9 cellular contexts compared by ENCODE assay signal in the genomic region with DNA sequence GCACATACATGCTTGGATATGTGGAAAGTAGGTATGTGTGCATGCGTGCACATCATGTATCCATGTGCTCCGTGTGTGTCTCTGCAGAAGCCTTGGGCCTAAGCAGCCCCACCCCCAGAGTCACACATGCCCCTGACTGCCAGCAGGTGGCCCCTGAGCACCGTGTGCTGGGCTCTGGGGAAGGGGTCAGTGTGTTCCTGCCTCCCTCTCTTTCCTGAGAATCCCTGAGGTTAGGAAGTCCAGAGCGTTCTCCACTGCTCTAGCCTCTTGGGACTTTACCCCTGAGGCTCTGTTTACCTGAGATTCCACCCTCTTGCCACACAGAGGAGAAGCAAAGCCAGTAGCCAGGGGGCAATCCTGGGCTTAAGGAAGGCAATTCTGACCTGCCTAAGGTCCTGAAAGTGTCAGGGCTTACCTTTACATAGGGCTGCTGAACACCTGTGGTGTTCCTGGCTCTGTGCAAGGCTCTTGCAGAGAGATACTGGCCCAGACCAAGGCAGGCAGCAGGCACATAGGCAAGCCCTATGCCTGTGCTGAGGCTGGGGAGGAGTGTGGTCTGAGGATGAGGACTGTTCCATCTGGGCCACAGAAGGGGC.
DNase-seq lines count a peak whose midpoint lies in the region; ATAC-seq and TF ChIP-seq lines count a peak whose summit lies in the region.
"Had no signal": no experiment of that assay in that cellular context is flagged by ENCODE, and none has a peak within 500 bp of the region (broad histone marks: within the 10 kb centered on the region; RNA-seq: fewer than 3 reads in every experiment).

No MANE protein-coding gene starts in this region.

- no peak overlapping the region for H3K27ac Mint-ChIP-seq in activated CD4-positive, alpha-beta T cell treated with anti-CD3 and anti-CD28 coated beads for 36 hours
- no peak overlapping the region for H3K27ac Mint-ChIP-seq in activated CD4-positive, alpha-beta T cell treated with anti-CD3 and anti-CD28 coated beads, Interleukin-2, amount 10 ng/mL, durations not matched to agents 7 days and 5 days
- H3K27ac Mint-ChIP-seq in mesothelial cell of epicardium = no peak overlapping the region
- H3K27ac Mint-ChIP-seq: activated naive CD4-positive, alpha-beta T cell treated with anti-CD3 and anti-CD28 coated beads, Interleukin-2, amount 50 U/mL, for 24 hours had no signal

- H3K27me3 ChIP-seq in dorsolateral prefrontal cortex (no peaks in the 10 kb centered on the region), tibial artery (no peaks in the 10 kb centered on the region)

- intact Hi-C loops in activated CD4-positive, alpha-beta T cell treated with anti-CD3 and anti-CD28 coated beads for 36 hours (cut with DNase I, micrococcal nuclease) = loop anchor here in 1 of 2 experiments (5.0 kb wide), 1 partner anchor 1271 kb away; no protein-coding TSS in a partner anchor
- intact Hi-C loops in dorsolateral prefrontal cortex (cut with DNase I) = loop anchor here in 1 of 2 donors (10.0 kb wide), 2 partner anchors 383 to 1273 kb away; no protein-coding TSS in a partner anchor
- intact Hi-C loops in tibial artery (cut with DNase I; ENCODE audit: low total_unique reads) = no loop called here

- no peaks in the 10 kb centered on the region for H3K4me1 ChIP-seq in tibial artery

- no peaks in the 10 kb centered on the region for H3K9me3 Mint-ChIP-seq in activated CD4-positive, alpha-beta T cell treated with anti-CD3 and anti-CD28 coated beads for 36 hours (ENCODE audit: low read depth)
- H3K9me3 Mint-ChIP-seq in activated CD4-positive, alpha-beta T cell treated with anti-CD3 and anti-CD28 coated beads, Interleukin-2, amount 10 ng/mL, durations not matched to agents 7 days and 5 days = no peaks in the 10 kb centered on the region
- peaks cover 36% of the 10 kb centered on the region for H3K9me3 Mint-ChIP-seq in mesothelial cell of epicardium
- H3K9me3 Mint-ChIP-seq: activated naive CD4-positive, alpha-beta T cell treated with anti-CD3 and anti-CD28 coated beads, Interleukin-2, amount 50 U/mL, for 24 hours had no signal

- POLR2A ChIA-PET in activated CD4-positive, alpha-beta T cell treated with anti-CD3 and anti-CD28 coated beads for 36 hours (lab: Charles Lee) = no interaction called here
- POLR2A ChIA-PET in activated CD4-positive, alpha-beta T cell treated with anti-CD3 and anti-CD28 coated beads, Interleukin-2, amount 10 ng/mL, durations not matched to agents 7 days and 5 days (lab: Charles Lee) = no interaction called here

- TF ChIP-seq CTCF in dorsolateral prefrontal cortex (IDR thresholded peaks at IDR 0.05 in 54 of 56, conservative IDR thresholded peaks at IDR 0.05 in 2 of 56; ENCODE audit: low read depth in 1 of 56, partially characterized antibody in 56 of 56) (peak; percentile 25 to 91 (median 76)), mesothelial cell of epicardium (IDR thresholded peaks at IDR 0.05; ENCODE audit: unreplicated experiment) (peak; percentile 73), tibial artery (IDR thresholded peaks at IDR 0.05) (no peak)

- H3K36me3 Mint-ChIP-seq in activated CD4-positive, alpha-beta T cell treated with anti-CD3 and anti-CD28 coated beads for 36 hours (ENCODE audit: low read depth) = no peaks in the 10 kb centered on the region
- no peaks in the 10 kb centered on the region for H3K36me3 Mint-ChIP-seq in activated CD4-positive, alpha-beta T cell treated with anti-CD3 and anti-CD28 coated beads, Interleukin-2, amount 10 ng/mL, durations not matched to agents 7 days and 5 days (ENCODE audit: low read depth)
- H3K36me3 Mint-ChIP-seq in mesothelial cell of epicardium = peaks cover 4% of the 10 kb centered on the region
- H3K36me3 Mint-ChIP-seq: activated naive CD4-positive, alpha-beta T cell treated with anti-CD3 and anti-CD28 coated beads, Interleukin-2, amount 50 U/mL, for 24 hours had no signal

- H3K9me3 ChIP-seq in tibial artery = no peaks in the 10 kb centered on the region

- CTCF ChIA-PET in activated CD4-positive, alpha-beta T cell treated with anti-CD3 and anti-CD28 coated beads for 36 hours (lab: Charles Lee) = no interaction called here
- CTCF ChIA-PET in activated CD4-positive, alpha-beta T cell treated with anti-CD3 and anti-CD28 coated beads, Interleukin-2, amount 10 ng/mL, durations not matched to agents 7 days and 5 days (lab: Charles Lee) = no interaction called here

- DNase-seq in activated CD4-positive, alpha-beta T cell treated with anti-CD3 and anti-CD28 coated beads for 36 hours = peak; percentile 27
- no peak for DNase-seq in activated CD4-positive, alpha-beta T cell treated with anti-CD3 and anti-CD28 coated beads, Interleukin-2, amount 10 ng/mL, durations not matched to agents 7 days and 5 days
- DNase-seq in NCI-H526 treated with DMSO at 0.1 percent for 48 hours (lab: John Stamatoyannopoulos, UW) (peak; percentile 33), dorsolateral prefrontal cortex (peak in 6 of 10 donors; percentile 31 to 71 (median 48)), mesothelial cell of epicardium (ENCODE audit: low spot score in 2 of 2, unreplicated experiment in 2 of 2) (peak; percentile 35 to 68), NCI-H128 (lab: John Stamatoyannopoulos, UW; ENCODE audit: unreplicated experiment) (no peak), tibial artery (no peak)

- no peak overlapping the region for H3K4me3 ChIP-seq in dorsolateral prefrontal cortex
- H3K4me3 ChIP-seq in tibial artery = no peak overlapping the region

- H3K36me3 ChIP-seq in tibial artery = no peaks in the 10 kb centered on the region

- H3K4me3 Mint-ChIP-seq in activated CD4-positive, alpha-beta T cell treated with anti-CD3 and anti-CD28 coated beads for 36 hours = no peak overlapping the region
- no peak overlapping the region for H3K4me3 Mint-ChIP-seq in activated CD4-positive, alpha-beta T cell treated with anti-CD3 and anti-CD28 coated beads, Interleukin-2, amount 10 ng/mL, durations not matched to agents 7 days and 5 days
- no peak overlapping the region for H3K4me3 Mint-ChIP-seq in mesothelial cell of epicardium
- H3K4me3 Mint-ChIP-seq: activated naive CD4-positive, alpha-beta T cell treated with anti-CD3 and anti-CD28 coated beads, Interleukin-2, amount 50 U/mL, for 24 hours had no signal

- ATAC-seq in activated CD4-positive, alpha-beta T cell treated with anti-CD3 and anti-CD28 coated beads for 36 hours = no peak
- ATAC-seq in HG02678 (IDR thresholded peaks at IDR 0.05; ENCODE audit: unreplicated experiment) = peak; percentile 67

- H3K4me1 Mint-ChIP-seq in activated CD4-positive, alpha-beta T cell treated with anti-CD3 and anti-CD28 coated beads for 36 hours = no peaks in the 10 kb centered on the region
- H3K4me1 Mint-ChIP-seq in activated CD4-positive, alpha-beta T cell treated with anti-CD3 and anti-CD28 coated beads, Interleukin-2, amount 10 ng/mL, durations not matched to agents 7 days and 5 days = no peaks in the 10 kb centered on the region
- H3K4me1 Mint-ChIP-seq in mesothelial cell of epicardium = peaks cover 2% of the 10 kb centered on the region
- H3K4me1 Mint-ChIP-seq: activated naive CD4-positive, alpha-beta T cell treated with anti-CD3 and anti-CD28 coated beads, Interleukin-2, amount 50 U/mL, for 24 hours had no signal

- no peaks in the 10 kb centered on the region for H3K27me3 Mint-ChIP-seq in activated CD4-positive, alpha-beta T cell treated with anti-CD3 and anti-CD28 coated beads for 36 hours
- peaks cover 10% of the 10 kb centered on the region for H3K27me3 Mint-ChIP-seq in activated CD4-positive, alpha-beta T cell treated with anti-CD3 and anti-CD28 coated beads, Interleukin-2, amount 10 ng/mL, durations not matched to agents 7 days and 5 days
- no peaks in the 10 kb centered on the region for H3K27me3 Mint-ChIP-seq in mesothelial cell of epicardium (ENCODE audit: low read depth)
- H3K27me3 Mint-ChIP-seq: activated naive CD4-positive, alpha-beta T cell treated with anti-CD3 and anti-CD28 coated beads, Interleukin-2, amount 50 U/mL, for 24 hours had no signal

- H3K27ac ChIP-seq in dorsolateral prefrontal cortex (peak overlapping the region in 1 of 59 donors; percentile 18), tibial artery (no peak overlapping the region)

Comparison
In these comparisons a context has a peak if more than half of its experiments do, and no peak if none do; other contexts are left out.
1. DNase-seq: peak in activated CD4-positive, alpha-beta T cell treated with anti-CD3 and anti-CD28 coated beads for 36 hours (single experiment), NCI-H526 treated with DMSO at 0.1 percent for 48 hours (single experiment), dorsolateral prefrontal cortex (6 of 10) and mesothelial cell of epicardium (2 of 2); none in activated CD4-positive, alpha-beta T cell treated with anti-CD3 and anti-CD28 coated beads, Interleukin-2, amount 10 ng/mL, durations not matched to agents 7 days and 5 days (single experiment), NCI-H128 (single experiment) and tibial artery (0 of 2).
2. CTCF ChIP-seq: peak in dorsolateral prefrontal cortex (56 of 56) and mesothelial cell of epicardium (single experiment); none in tibial artery (0 of 2).